16 cellular contexts compared by ENCODE assay signal in genomic region chr17:40566027-40566426, GRCh38. TPM values are rescaled to one million over a fixed set of nuclear protein-coding genes. Genes with fewer than 3 reads are reported as not detected.
A peak's percentile ranks its signal among the peaks of the same experiment; 100 is the strongest.
DNase-seq lines count a peak whose midpoint lies in the region; ATAC-seq and TF ChIP-seq lines count a peak whose summit lies in the region.
"Had no signal": no experiment of that assay in that cellular context is flagged by ENCODE, and none has a peak within 500 bp of the region (broad histone marks: within the 10 kb centered on the region; RNA-seq: fewer than 3 reads in every experiment).

No MANE protein-coding gene starts in this region.

- H3K27me3 ChIP-seq in left lung (peaks cover 0 to 6% of the 10 kb centered on the region in 2 donors), heart right ventricle (peaks cover 0 to 27% (median 0%) of the 10 kb centered on the region in 7 donors)

- H3K27ac ChIP-seq in left lung (no peak overlapping the region), heart right ventricle (no peak overlapping the region)
- H3K27ac ChIP-seq: brain microvascular endothelial cell had no signal

- H3K9me3 ChIP-seq in left lung: no peaks in the 10 kb centered on the region
- peaks cover 0 to 17% (median 5%) of the 10 kb centered on the region in 11 donors for H3K9me3 ChIP-seq in heart right ventricle

- peaks cover 29 to 39% (median 36%) of the 10 kb centered on the region in 3 donors for H3K4me1 Mint-ChIP-seq in IgD-negative memory B cell
- peaks cover 67% of the 10 kb centered on the region for H3K4me1 Mint-ChIP-seq in activated naive CD8-positive, alpha-beta T cell (ENCODE audit: low read depth)
- peaks cover 68% of the 10 kb centered on the region for H3K4me1 Mint-ChIP-seq in stimulated activated effector memory CD8-positive, alpha-beta T cell treated with anti-CD3 and anti-CD28 coated beads, Interleukin-12 subunit alpha, Interleukin-12 subunit beta, amount 100 ng/mL, for 72 hours

- intact Hi-C loops in left lung (cut with DNase I) (no loop called here), heart right ventricle (cut with DNase I) (loop anchor here in 2 of 10 donors (10.0 kb wide), 2 partner anchors 201 to 261 kb away; partner anchors contain the start of genes GJD3 (in 2 of the 2) and RARA (in 1 of the 2))

- H3K36me3 ChIP-seq in left lung (no peaks in the 10 kb centered on the region), heart right ventricle (no peaks in the 10 kb centered on the region)
- H3K36me3 ChIP-seq: brain microvascular endothelial cell had no signal

- peaks cover 2% of the 10 kb centered on the region for H3K36me3 Mint-ChIP-seq in IgD-negative memory B cell
- peaks cover 13% of the 10 kb centered on the region for H3K36me3 Mint-ChIP-seq in activated naive CD8-positive, alpha-beta T cell
- peaks cover 51% of the 10 kb centered on the region for H3K36me3 Mint-ChIP-seq in stimulated activated effector memory CD8-positive, alpha-beta T cell treated with anti-CD3 and anti-CD28 coated beads, Interleukin-12 subunit alpha, Interleukin-12 subunit beta, amount 100 ng/mL, for 72 hours

- TF ChIP-seq CTCF in left lung (IDR thresholded peaks at IDR 0.05) (no peak), heart right ventricle (IDR thresholded peaks at IDR 0.05) (no peak)

- peaks cover 6% of the 10 kb centered on the region for H3K27me3 Mint-ChIP-seq in IgD-negative memory B cell
- no peaks in the 10 kb centered on the region for H3K27me3 Mint-ChIP-seq in activated naive CD8-positive, alpha-beta T cell

- 92 to 96% methylated on average over 1 of the region's 1 CpG for WGBS in heart right ventricle, 2 donors

- no peak for ATAC-seq in stimulated activated effector memory CD8-positive, alpha-beta T cell treated with anti-CD3 and anti-CD28 coated beads, Interleukin-12 subunit alpha, Interleukin-12 subunit beta, amount 100 ng/mL, for 72 hours
- ATAC-seq in left lung (no peak), heart right ventricle (no peak), HG03139 (IDR thresholded peaks at IDR 0.05; ENCODE audit: unreplicated experiment) (no peak)
- ATAC-seq: HCT116 had no signal

- H3K4me3 ChIP-seq in left lung (no peak overlapping the region), heart right ventricle (no peak overlapping the region)

- H3K4me1 ChIP-seq in left lung (no peaks in the 10 kb centered on the region), heart right ventricle (peaks cover 0 to 19% (median 0%) of the 10 kb centered on the region in 9 donors)

- peak overlapping the region; percentile 84 to 100 (median 99) for H3K27ac Mint-ChIP-seq in IgD-negative memory B cell
- H3K27ac Mint-ChIP-seq in activated naive CD8-positive, alpha-beta T cell: peak overlapping the region; percentile 97
- peak overlapping the region; percentile 98 for H3K27ac Mint-ChIP-seq in stimulated activated effector memory CD8-positive, alpha-beta T cell treated with anti-CD3 and anti-CD28 coated beads, Interleukin-12 subunit alpha, Interleukin-12 subunit beta, amount 100 ng/mL, for 72 hours

- peak overlapping the region; percentile 62 to 93 (median 86) for H3K4me3 Mint-ChIP-seq in IgD-negative memory B cell
- H3K4me3 Mint-ChIP-seq in activated naive CD8-positive, alpha-beta T cell: peak overlapping the region; percentile 90
- H3K4me3 Mint-ChIP-seq in stimulated activated effector memory CD8-positive, alpha-beta T cell treated with anti-CD3 and anti-CD28 coated beads, Interleukin-12 subunit alpha, Interleukin-12 subunit beta, amount 100 ng/mL, for 72 hours: peak overlapping the region; percentile 87
- H3K4me3 Mint-ChIP-seq: neural crest cell had no signal

- peaks cover 0 to 2% (median 0%) of the 10 kb centered on the region in 3 donors for H3K9me3 Mint-ChIP-seq in IgD-negative memory B cell
- H3K9me3 Mint-ChIP-seq in activated naive CD8-positive, alpha-beta T cell (ENCODE audit: low read depth): peaks cover 3% of the 10 kb centered on the region
- H3K9me3 Mint-ChIP-seq in stimulated activated effector memory CD8-positive, alpha-beta T cell treated with anti-CD3 and anti-CD28 coated beads, Interleukin-12 subunit alpha, Interleukin-12 subunit beta, amount 100 ng/mL, for 72 hours: no peaks in the 10 kb centered on the region

- DNase-seq in activated CD8-positive, alpha-beta memory T cell treated with anti-CD3 and anti-CD28 coated beads for 24 hours: peak; percentile 50
- DNase-seq in activated CD8-positive, alpha-beta memory T cell treated with anti-CD3 and anti-CD28 coated beads, Interleukin-2, amount 50 U/mL, for 4 hours: no peak
- peak in 1 of 2 donors; percentile 48 for DNase-seq in stimulated activated effector memory CD8-positive, alpha-beta T cell treated with anti-CD3 and anti-CD28 coated beads, Interleukin-12 subunit alpha, Interleukin-12 subunit beta, amount 100 ng/mL, for 72 hours (ENCODE audit: low spot score in 2 of 2)
- DNase-seq in left lung (no peak), heart right ventricle (no peak)
- DNase-seq: ACHN, brain microvascular endothelial cell, glutamatergic neuron, NCI-H146, NCI-H345 had no signal

RNA-seq across cellular contexts. Expression of gene CCR7, which starts 0.8 kb away (rescaled TPM):
- polyA plus RNA-seq in IgD-negative memory B cell (257 TPM), heart right ventricle (under 1 TPM in 1 of 2 donors, not detected in 1; 0.46 TPM)
- total RNA-seq in left lung (1 to 10 TPM in 1 of 2 donors, under 1 TPM in 1; 0.35 to 1.6 TPM), heart right ventricle (1 to 10 TPM in 1 of 10 donors, under 1 TPM in 3, not detected in 6; 0.10 to 1.7 (median 0.48) TPM)
- total RNA-seq: pulmonary artery endothelial cell had no signal
